In genomic region chr3:131381445-131382291, GRCh38 we compare ENCODE assay signal across 8 cellular contexts. TPM values are rescaled to one million over a fixed set of nuclear protein-coding genes. Genes with fewer than 3 reads are reported as not detected.
A peak's percentile ranks its signal among the peaks of the same experiment; 100 is the strongest.
DNase-seq lines count a peak whose midpoint lies in the region; ATAC-seq and TF ChIP-seq lines count a peak whose summit lies in the region.

TSS of gene NUDT16 (plus strand) at chr3:131381774. CDS start at chr3:131381805, 31 bp downstream.

- H3K27ac ChIP-seq in ovary: peak within 1 kb of the TSS; percentile 17 to 95
- peak within 1 kb of the TSS; percentile 72 for H3K27ac ChIP-seq in thymus (ENCODE audit: low read depth)

- 0 to 1% (median 1%) methylated on average over 56 to 73 of the region's 73 CpGs for WGBS in ovary, 3 donors
- 1% methylated on average over 73 of the region's 73 CpGs for WGBS in thymus

- H3K9me3 ChIP-seq in adipocyte (ENCODE audit: control insufficient read depth, low read length) (no peaks in the 10 kb centered on the region), ovary (no peaks in the 10 kb centered on the region), thymus (ENCODE audit: control insufficient read depth) (no peaks in the 10 kb centered on the region)

- peak; percentile 99 for ATAC-seq in HG02610 (IDR thresholded peaks at IDR 0.05; ENCODE audit: unreplicated experiment)
- ATAC-seq in Right ventricle myocardium superior (ENCODE audit: poor library complexity): peak; percentile 98

- peaks cover 13% of the 10 kb centered on the region for H3K36me3 ChIP-seq in adipocyte (ENCODE audit: control insufficient read depth, insufficient read depth, low read length, severe bottlenecking)
- no peaks in the 10 kb centered on the region for H3K36me3 ChIP-seq in ovary
- no peaks in the 10 kb centered on the region for H3K36me3 ChIP-seq in thymus (ENCODE audit: control insufficient read depth, insufficient read depth)

- DNase-seq in GM10266 (ENCODE audit: extremely low spot score) (peak; percentile 96), NCI-H1105 treated with DMSO at 0.1 percent for 48 hours (lab: John Stamatoyannopoulos, UW) (peak; percentile 100), SW480 (ENCODE audit: low spot score) (peak; percentile 98), adipocyte (ENCODE audit: low read depth) (peak; percentile 100), Right ventricle myocardium superior (peak; percentile 100), ovary (peak; percentile 100)

- TF ChIP-seq CTCF in GM10266 (IDR thresholded peaks at IDR 0.05; ENCODE audit: control insufficient read depth, insufficient read depth, low read depth, missing control alignments): no peak
- peak in 2 of 3 donors; percentile 11 to 38 for TF ChIP-seq CTCF in ovary (IDR thresholded peaks at IDR 0.05)

- H3K4me1 ChIP-seq in adipocyte (ENCODE audit: control insufficient read depth, insufficient read depth, low read length): peaks cover 28% of the 10 kb centered on the region
- peaks cover 6% of the 10 kb centered on the region for H3K4me1 ChIP-seq in ovary (ENCODE audit: insufficient read depth)
- H3K4me1 ChIP-seq in thymus (ENCODE audit: control insufficient read depth, insufficient read depth, low read length): peaks cover 3% of the 10 kb centered on the region

- intact Hi-C loops in Right ventricle myocardium superior (cut with DNase I): no loop called here
- intact Hi-C loops in ovary (cut with DNase I): no loop called here

- TF ChIP-seq EP300 in ovary (IDR thresholded peaks at IDR 0.05): no peak

- peak; percentile 87 for TF ChIP-seq POLR2A in ovary (IDR thresholded peaks at IDR 0.05)

- H3K27me3 ChIP-seq in adipocyte (replicated peaks; ENCODE audit: control insufficient read depth, insufficient read depth, low read length) (no peaks in the 10 kb centered on the region), ovary (no peaks in the 10 kb centered on the region), thymus (ENCODE audit: control insufficient read depth, insufficient read depth) (no peaks in the 10 kb centered on the region)

- peak within 1 kb of the TSS; percentile 94 for H3K9ac ChIP-seq in adipocyte (ENCODE audit: low read length)

- peak within 1 kb of the TSS; percentile 90 for H3K4me3 ChIP-seq in adipocyte (ENCODE audit: low read length)
- peak within 1 kb of the TSS; percentile 88 for H3K4me3 ChIP-seq in ovary
- peak within 1 kb of the TSS; percentile 67 for H3K4me3 ChIP-seq in thymus (ENCODE audit: low read length)

RNA-seq across cellular contexts. Expression of gene NUDT16, which starts in this region (rescaled TPM):
- 25.0 TPM for total RNA-seq in Right ventricle myocardium superior
- total RNA-seq in ovary: 10 to 100 TPM; 16.0 to 35.6 (median 29.5) TPM
- polyA plus RNA-seq in ovary: 10 to 100 TPM; 25.0 to 36.1 TPM
- polyA plus RNA-seq in thymus: 21.2 TPM

Comparison
In these comparisons a context has a peak if more than half of its experiments do, and no peak if none do; other contexts are left out.
1. Peak in every context shown above with its lines: DNase-seq, ATAC-seq, H3K4me3 ChIP-seq and H3K27ac ChIP-seq.